1 cellular context compared by ENCODE assay signal in genomic region chr2:194854941-194855340, GRCh38.
TF ChIP-seq lines count a peak whose summit lies in the region.

No MANE protein-coding gene starts in this region.

TF ChIP-seq in H1, 55 proteins besides CTCF, POLR2A, EP300 and RAD21 (continued from another document):
- TF ChIP-seq CHD7 (IDR thresholded peaks at IDR 0.05; ENCODE audit: insufficient replicate concordance, low read length) (no peak), SIRT6 (IDR thresholded peaks at IDR 0.05; ENCODE audit: low read length) (no peak), SIX5 (IDR thresholded peaks at IDR 0.05; ENCODE audit: low read depth, low read length) (no peak)
